ENCODE assay signal across 1 cellular context in the genomic region with DNA sequence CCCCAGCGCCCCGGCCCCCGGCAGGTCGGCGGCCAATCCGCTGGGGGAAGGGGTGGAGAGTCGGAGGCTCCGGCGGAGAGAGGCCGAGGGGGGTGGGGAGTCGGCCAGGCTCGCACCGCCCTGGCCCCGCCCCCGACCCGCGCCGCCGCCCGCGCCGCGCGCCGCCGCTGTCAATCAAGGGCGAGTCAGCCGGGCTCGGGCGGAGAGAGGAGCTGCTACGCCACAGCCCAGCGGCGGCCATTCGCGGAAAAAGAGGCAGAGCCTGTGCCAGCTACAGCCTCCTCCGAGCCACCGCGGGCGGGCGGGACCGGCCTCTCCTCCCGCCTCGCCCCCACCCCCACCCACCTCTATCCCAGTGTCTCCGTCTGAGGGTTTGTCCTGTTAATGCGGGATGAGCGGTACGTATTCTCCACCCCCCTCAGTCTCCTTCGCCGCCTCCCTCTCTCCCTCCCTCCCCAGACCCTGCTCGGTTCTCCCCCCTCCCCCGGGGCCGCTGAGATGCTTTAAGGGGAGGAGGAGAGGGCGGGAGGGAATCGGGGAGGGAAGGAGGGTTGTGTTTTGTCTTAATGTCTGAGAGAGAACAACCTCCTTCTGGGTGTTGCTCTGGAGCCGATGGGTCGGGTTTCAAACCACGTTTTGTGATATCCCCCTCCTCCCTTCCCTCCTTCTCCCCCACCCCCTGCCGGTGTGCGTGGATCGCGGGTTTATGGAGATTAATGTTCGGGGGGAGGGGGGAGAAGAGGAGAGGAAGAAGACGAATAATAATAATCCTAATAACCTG.
A peak's percentile ranks its signal among the peaks of the same experiment; 100 is the strongest.
TF ChIP-seq lines count a peak whose summit lies in the region.

A gene (plus strand): TSS at position 223 of the 781 bp plus-strand sequence. CDS start 169 bp downstream, at position 392.

TF ChIP-seq in HepG2, 621 proteins besides CTCF, POLR2A, EP300 and RAD21 (continued from another document):
- TF ChIP-seq, protein P1, sequence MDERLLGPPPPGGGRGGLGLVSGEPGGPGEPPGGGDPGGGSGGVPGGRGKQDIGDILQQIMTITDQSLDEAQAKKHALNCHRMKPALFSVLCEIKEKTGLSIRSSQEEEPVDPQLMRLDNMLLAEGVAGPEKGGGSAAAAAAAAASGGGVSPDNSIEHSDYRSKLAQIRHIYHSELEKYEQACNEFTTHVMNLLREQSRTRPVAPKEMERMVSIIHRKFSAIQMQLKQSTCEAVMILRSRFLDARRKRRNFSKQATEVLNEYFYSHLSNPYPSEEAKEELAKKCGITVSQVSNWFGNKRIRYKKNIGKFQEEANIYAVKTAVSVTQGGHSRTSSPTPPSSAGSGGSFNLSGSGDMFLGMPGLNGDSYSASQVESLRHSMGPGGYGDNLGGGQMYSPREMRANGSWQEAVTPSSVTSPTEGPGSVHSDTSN (CRISPR knock-in tag; IDR thresholded peaks at IDR 0.05) = peak; percentile 80
- 0 out of 2 replicates have a peak, but pooled peaks have one; percentile 13 for TF ChIP-seq MAZ (IDR thresholded peaks at IDR 0.05; ENCODE audit: borderline replicate concordance, low read depth, low read length)
- TF ChIP-seq MAZ (CRISPR knock-in tag; IDR thresholded peaks at IDR 0.05; ENCODE audit: low read depth) = no peak
- TF ChIP-seq KLF12 (CRISPR knock-in tag; IDR thresholded peaks at IDR 0.05; ENCODE audit: borderline replicate concordance) = no peak
- TF ChIP-seq, protein P2, sequence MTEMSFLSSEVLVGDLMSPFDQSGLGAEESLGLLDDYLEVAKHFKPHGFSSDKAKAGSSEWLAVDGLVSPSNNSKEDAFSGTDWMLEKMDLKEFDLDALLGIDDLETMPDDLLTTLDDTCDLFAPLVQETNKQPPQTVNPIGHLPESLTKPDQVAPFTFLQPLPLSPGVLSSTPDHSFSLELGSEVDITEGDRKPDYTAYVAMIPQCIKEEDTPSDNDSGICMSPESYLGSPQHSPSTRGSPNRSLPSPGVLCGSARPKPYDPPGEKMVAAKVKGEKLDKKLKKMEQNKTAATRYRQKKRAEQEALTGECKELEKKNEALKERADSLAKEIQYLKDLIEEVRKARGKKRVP (CRISPR knock-in tag; IDR thresholded peaks at IDR 0.05) = 0 out of 4 replicates have a peak, but pooled peaks of 1 of the 2 experiments have one; percentile 12
- TF ChIP-seq KDM5A (IDR thresholded peaks at IDR 0.05; ENCODE audit: borderline replicate concordance, low read length) = 0 out of 2 replicates have a peak, but pooled peaks have one; percentile 17
- TF ChIP-seq, protein P3, sequence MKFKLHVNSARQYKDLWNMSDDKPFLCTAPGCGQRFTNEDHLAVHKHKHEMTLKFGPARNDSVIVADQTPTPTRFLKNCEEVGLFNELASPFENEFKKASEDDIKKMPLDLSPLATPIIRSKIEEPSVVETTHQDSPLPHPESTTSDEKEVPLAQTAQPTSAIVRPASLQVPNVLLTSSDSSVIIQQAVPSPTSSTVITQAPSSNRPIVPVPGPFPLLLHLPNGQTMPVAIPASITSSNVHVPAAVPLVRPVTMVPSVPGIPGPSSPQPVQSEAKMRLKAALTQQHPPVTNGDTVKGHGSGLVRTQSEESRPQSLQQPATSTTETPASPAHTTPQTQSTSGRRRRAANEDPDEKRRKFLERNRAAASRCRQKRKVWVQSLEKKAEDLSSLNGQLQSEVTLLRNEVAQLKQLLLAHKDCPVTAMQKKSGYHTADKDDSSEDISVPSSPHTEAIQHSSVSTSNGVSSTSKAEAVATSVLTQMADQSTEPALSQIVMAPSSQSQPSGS (CRISPR knock-in tag; IDR thresholded peaks at IDR 0.05) = no peak
- TF ChIP-seq PCBP2 (optimal IDR thresholded peaks at IDR 0.05; ENCODE audit: low read depth, low read length, poor library complexity, severe bottlenecking) = peak; percentile 32
- TF ChIP-seq, protein P4, sequence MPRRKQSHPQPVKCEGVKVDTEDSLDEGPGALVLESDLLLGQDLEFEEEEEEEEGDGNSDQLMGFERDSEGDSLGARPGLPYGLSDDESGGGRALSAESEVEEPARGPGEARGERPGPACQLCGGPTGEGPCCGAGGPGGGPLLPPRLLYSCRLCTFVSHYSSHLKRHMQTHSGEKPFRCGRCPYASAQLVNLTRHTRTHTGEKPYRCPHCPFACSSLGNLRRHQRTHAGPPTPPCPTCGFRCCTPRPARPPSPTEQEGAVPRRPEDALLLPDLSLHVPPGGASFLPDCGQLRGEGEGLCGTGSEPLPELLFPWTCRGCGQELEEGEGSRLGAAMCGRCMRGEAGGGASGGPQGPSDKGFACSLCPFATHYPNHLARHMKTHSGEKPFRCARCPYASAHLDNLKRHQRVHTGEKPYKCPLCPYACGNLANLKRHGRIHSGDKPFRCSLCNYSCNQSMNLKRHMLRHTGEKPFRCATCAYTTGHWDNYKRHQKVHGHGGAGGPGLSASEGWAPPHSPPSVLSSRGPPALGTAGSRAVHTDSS (CRISPR knock-in tag; conservative IDR thresholded peaks at IDR 0.05) = no peak
- TF ChIP-seq, protein P5, sequence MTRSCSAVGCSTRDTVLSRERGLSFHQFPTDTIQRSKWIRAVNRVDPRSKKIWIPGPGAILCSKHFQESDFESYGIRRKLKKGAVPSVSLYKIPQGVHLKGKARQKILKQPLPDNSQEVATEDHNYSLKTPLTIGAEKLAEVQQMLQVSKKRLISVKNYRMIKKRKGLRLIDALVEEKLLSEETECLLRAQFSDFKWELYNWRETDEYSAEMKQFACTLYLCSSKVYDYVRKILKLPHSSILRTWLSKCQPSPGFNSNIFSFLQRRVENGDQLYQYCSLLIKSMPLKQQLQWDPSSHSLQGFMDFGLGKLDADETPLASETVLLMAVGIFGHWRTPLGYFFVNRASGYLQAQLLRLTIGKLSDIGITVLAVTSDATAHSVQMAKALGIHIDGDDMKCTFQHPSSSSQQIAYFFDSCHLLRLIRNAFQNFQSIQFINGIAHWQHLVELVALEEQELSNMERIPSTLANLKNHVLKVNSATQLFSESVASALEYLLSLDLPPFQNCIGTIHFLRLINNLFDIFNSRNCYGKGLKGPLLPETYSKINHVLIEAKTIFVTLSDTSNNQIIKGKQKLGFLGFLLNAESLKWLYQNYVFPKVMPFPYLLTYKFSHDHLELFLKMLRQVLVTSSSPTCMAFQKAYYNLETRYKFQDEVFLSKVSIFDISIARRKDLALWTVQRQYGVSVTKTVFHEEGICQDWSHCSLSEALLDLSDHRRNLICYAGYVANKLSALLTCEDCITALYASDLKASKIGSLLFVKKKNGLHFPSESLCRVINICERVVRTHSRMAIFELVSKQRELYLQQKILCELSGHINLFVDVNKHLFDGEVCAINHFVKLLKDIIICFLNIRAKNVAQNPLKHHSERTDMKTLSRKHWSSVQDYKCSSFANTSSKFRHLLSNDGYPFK (CRISPR knock-in tag; IDR thresholded peaks at IDR 0.05; ENCODE audit: borderline replicate concordance) = 0 out of 2 replicates have a peak, but pooled peaks have one; percentile 34
- peak; percentile 52 for TF ChIP-seq HNRNPK (IDR thresholded peaks at IDR 0.05; ENCODE audit: low read depth, low read length, poor library complexity, severe bottlenecking)
- TF ChIP-seq, protein P6, sequence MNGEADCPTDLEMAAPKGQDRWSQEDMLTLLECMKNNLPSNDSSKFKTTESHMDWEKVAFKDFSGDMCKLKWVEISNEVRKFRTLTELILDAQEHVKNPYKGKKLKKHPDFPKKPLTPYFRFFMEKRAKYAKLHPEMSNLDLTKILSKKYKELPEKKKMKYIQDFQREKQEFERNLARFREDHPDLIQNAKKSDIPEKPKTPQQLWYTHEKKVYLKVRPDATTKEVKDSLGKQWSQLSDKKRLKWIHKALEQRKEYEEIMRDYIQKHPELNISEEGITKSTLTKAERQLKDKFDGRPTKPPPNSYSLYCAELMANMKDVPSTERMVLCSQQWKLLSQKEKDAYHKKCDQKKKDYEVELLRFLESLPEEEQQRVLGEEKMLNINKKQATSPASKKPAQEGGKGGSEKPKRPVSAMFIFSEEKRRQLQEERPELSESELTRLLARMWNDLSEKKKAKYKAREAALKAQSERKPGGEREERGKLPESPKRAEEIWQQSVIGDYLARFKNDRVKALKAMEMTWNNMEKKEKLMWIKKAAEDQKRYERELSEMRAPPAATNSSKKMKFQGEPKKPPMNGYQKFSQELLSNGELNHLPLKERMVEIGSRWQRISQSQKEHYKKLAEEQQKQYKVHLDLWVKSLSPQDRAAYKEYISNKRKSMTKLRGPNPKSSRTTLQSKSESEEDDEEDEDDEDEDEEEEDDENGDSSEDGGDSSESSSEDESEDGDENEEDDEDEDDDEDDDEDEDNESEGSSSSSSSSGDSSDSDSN (CRISPR knock-in tag; IDR thresholded peaks at IDR 0.05) = no peak
- TF ChIP-seq EEA1 (CRISPR knock-in tag; IDR thresholded peaks at IDR 0.05; ENCODE audit: borderline replicate concordance) = no peak
- TF ChIP-seq HOXA3 (CRISPR knock-in tag; IDR thresholded peaks at IDR 0.05) = peak; percentile 43; the same call in 1 of the 2 replicates
- TF ChIP-seq ZNF777 (CRISPR knock-in tag; IDR thresholded peaks at IDR 0.05) = 0 out of 2 replicates have a peak, but pooled peaks have one; percentile 1
- TF ChIP-seq HNRNPL (IDR thresholded peaks at IDR 0.05; ENCODE audit: low read depth, low read length) = 0 out of 2 replicates have a peak, but pooled peaks have one; percentile 6
- 0 out of 2 replicates have a peak, but pooled peaks have one; percentile 14 for TF ChIP-seq KDM2A (CRISPR knock-in tag; IDR thresholded peaks at IDR 0.05; ENCODE audit: borderline replicate concordance, low read depth)
- TF ChIP-seq ZNF383 (CRISPR knock-in tag; IDR thresholded peaks at IDR 0.05; ENCODE audit: borderline replicate concordance) = no peak
- 0 out of 2 replicates have a peak, but pooled peaks have one; percentile 17 for TF ChIP-seq SP5 (CRISPR knock-in tag; IDR thresholded peaks at IDR 0.05; ENCODE audit: borderline replicate concordance, low read depth)
- TF ChIP-seq MEIS2 (CRISPR knock-in tag; IDR thresholded peaks at IDR 0.05) = peak; percentile 81; the same call in 1 of the 2 replicates
- peak; percentile 35 for TF ChIP-seq SKI (IDR thresholded peaks at IDR 0.05; ENCODE audit: partially characterized antibody)
- 0 out of 2 replicates have a peak, but pooled peaks have one; percentile 2 for TF ChIP-seq ZNF775 (CRISPR knock-in tag; IDR thresholded peaks at IDR 0.05; ENCODE audit: borderline replicate concordance)
- TF ChIP-seq POLR2AphosphoS5 (IDR thresholded peaks at IDR 0.05; ENCODE audit: low read depth, low read length) = peak; percentile 55
- TF ChIP-seq, protein P7, sequence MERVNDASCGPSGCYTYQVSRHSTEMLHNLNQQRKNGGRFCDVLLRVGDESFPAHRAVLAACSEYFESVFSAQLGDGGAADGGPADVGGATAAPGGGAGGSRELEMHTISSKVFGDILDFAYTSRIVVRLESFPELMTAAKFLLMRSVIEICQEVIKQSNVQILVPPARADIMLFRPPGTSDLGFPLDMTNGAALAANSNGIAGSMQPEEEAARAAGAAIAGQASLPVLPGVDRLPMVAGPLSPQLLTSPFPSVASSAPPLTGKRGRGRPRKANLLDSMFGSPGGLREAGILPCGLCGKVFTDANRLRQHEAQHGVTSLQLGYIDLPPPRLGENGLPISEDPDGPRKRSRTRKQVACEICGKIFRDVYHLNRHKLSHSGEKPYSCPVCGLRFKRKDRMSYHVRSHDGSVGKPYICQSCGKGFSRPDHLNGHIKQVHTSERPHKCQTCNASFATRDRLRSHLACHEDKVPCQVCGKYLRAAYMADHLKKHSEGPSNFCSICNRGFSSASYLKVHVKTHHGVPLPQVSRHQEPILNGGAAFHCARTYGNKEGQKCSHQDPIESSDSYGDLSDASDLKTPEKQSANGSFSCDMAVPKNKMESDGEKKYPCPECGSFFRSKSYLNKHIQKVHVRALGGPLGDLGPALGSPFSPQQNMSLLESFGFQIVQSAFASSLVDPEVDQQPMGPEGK (CRISPR knock-in tag; IDR thresholded peaks at IDR 0.05) = peak; percentile 45; the same call in 1 of the 2 replicates
